8 cellular contexts compared by ENCODE assay signal in genomic region chr6:26216886-26217713, GRCh38.
DNase-seq lines count a peak whose midpoint lies in the region; ATAC-seq and TF ChIP-seq lines count a peak whose summit lies in the region.

No MANE protein-coding gene starts in this region.

- H3K9ac ChIP-seq in BLaER1 (peak overlapping the region; percentile 97), KMS-11 (peak overlapping the region; percentile 82), iPS-18a (ENCODE audit: low read length) (peak overlapping the region; percentile 98)

- peaks cover 52% of the 10 kb centered on the region for H3K4me1 ChIP-seq in BLaER1
- H3K4me1 ChIP-seq in KMS-11 (ENCODE audit: low read depth, poor library complexity, severe bottlenecking), result peaks cover 29% of the 10 kb centered on the region
- peaks cover 23% of the 10 kb centered on the region for H3K4me1 ChIP-seq in iPS-18a (ENCODE audit: control insufficient read depth, low read depth, low read length)

- H3K27me3 ChIP-seq in BLaER1, result no peaks in the 10 kb centered on the region
- H3K27me3 ChIP-seq in KMS-11 (ENCODE audit: insufficient read depth, low read depth), result no peaks in the 10 kb centered on the region
- H3K27me3 ChIP-seq in iPS-18a (ENCODE audit: control insufficient read depth, insufficient read depth, low read length), result no peaks in the 10 kb centered on the region

- peak; percentile 55; the same call in 1 of the 2 replicates for TF ChIP-seq CTCF in KMS-11 (conservative IDR thresholded peaks at IDR 0.05; ENCODE audit: low read depth, low read length)

- no peaks in the 10 kb centered on the region for H3K36me3 Mint-ChIP-seq in T-cell

- no peak overlapping the region for H2AFZ ChIP-seq in KMS-11 (ENCODE audit: low read depth)

- H3K9me3 Mint-ChIP-seq in T-cell, result no peaks in the 10 kb centered on the region

- H3K27me3 Mint-ChIP-seq in T-cell, result no peaks in the 10 kb centered on the region

- peaks cover 14% of the 10 kb centered on the region for H4K20me1 ChIP-seq in BLaER1
- no peaks in the 10 kb centered on the region for H4K20me1 ChIP-seq in KMS-11 (ENCODE audit: insufficient read depth)

- H3K4me3 ChIP-seq in BLaER1 (peak overlapping the region; percentile 82), KMS-11 (IDR thresholded peaks at IDR 0.05; ENCODE audit: insufficient read depth, low read depth, low read length) (no peak overlapping the region), iPS-18a (ENCODE audit: low read length) (peak overlapping the region; percentile 96)

- H3K4me3 Mint-ChIP-seq in T-cell, result no peak overlapping the region

- H3K4me1 Mint-ChIP-seq in T-cell, result peaks cover 0 to 8% (median 5%) of the 10 kb centered on the region in 3 donors

- H3K4me2 ChIP-seq in BLaER1 (peak overlapping the region; percentile 85), KMS-11 (peak overlapping the region; percentile 39)

- DNase-seq in T-cell, result peak in 33 of 34 experiments; percentile 61 to 83 (median 70)
- peak; percentile 93 for DNase-seq in astrocyte of the hippocampus (ENCODE audit: low read depth, low spot score)
- DNase-seq in stimulated activated CD4-positive, alpha-beta T cell treated with anti-CD3 and anti-CD28 coated beads, Interleukin-12 subunit alpha, Interleukin-12 subunit beta, amount 100 ng/mL, for 4 hours, result peak; percentile 57

- no peaks in the 10 kb centered on the region for H3K36me3 ChIP-seq in BLaER1
- no peaks in the 10 kb centered on the region for H3K36me3 ChIP-seq in KMS-11 (ENCODE audit: insufficient read depth)
- H3K36me3 ChIP-seq in iPS-18a (ENCODE audit: control insufficient read depth, low read depth, low read length), result no peaks in the 10 kb centered on the region

- ATAC-seq in GM19372 (IDR thresholded peaks at IDR 0.05; ENCODE audit: low read depth, unreplicated experiment), result peak; percentile 34
- ATAC-seq in T-cell (replicated peaks in 1 of 4), result peak; percentile 51 to 59 (median 57)
- no peak for ATAC-seq in HG03457 (IDR thresholded peaks at IDR 0.05; ENCODE audit: unreplicated experiment)

- POLR2A ChIA-PET in T-cell (lab: Charles Lee), result interaction anchor here (0.6 to 5.4 kb wide), 92 partner anchors 7 to 1676 kb away, joined by 3 to 526 read pairs (median 7); partner anchors contain the start of genes BTN2A2 (in 1 of the 2) and HFE (in 1 of the 2)

- peaks cover 4% of the 10 kb centered on the region; the same call in 1 of the 2 replicates for H3K79me2 ChIP-seq in KMS-11 (ENCODE audit: insufficient read depth, low read depth)

- H3K27ac Mint-ChIP-seq in T-cell, result no peak overlapping the region

- 0 out of 2 replicates have a peak, but pooled peaks cover 6% of the 10 kb centered on the region for H3K9me3 ChIP-seq in BLaER1
- no peaks in the 10 kb centered on the region for H3K9me3 ChIP-seq in iPS-18a (ENCODE audit: control insufficient read depth, low read depth, low read length)

- H3K27ac ChIP-seq in BLaER1 (peak overlapping the region; percentile 95), KMS-11 (peak overlapping the region; percentile 89), iPS-18a (ENCODE audit: low read length) (peak overlapping the region; percentile 99)

- CTCF ChIA-PET in T-cell (lab: Charles Lee), result interaction anchor here (0.7 to 4.2 kb wide), 30 partner anchors 9 to 1676 kb away, joined by 3 to 73 read pairs (median 5); a partner anchor contains a TSS
